Comparison of ENCODE assay signal across 8 cellular contexts in the genomic region with DNA sequence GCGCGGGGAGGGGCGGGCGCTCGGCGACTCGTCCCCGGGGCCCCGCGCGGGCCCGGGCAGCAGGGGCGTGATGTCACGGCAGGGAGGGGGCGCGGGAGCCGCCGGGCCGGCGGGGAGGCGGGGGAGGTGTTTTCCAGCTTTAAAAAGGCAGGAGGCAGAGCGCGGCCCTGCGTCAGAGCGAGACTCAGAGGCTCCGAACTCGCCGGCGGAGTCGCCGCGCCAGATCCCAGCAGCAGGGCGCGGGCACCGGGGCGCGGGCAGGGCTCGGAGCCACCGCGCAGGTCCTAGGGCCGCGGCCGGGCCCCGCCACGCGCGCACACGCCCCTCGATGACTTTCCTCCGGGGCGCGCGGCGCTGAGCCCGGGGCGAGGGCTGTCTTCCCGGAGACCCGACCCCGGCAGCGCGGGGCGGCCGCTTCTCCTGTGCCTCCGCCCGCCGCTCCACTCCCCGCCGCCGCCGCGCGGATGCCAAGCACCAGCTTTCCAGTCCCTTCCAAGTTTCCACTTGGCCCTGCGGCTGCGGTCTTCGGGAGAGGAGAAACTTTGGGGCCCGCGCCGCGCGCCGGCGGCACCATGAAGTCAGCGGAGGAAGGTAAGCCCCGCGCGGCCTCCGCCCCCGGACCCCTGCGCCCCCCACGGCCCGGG. TPM values are rescaled to one million over a fixed set of nuclear protein-coding genes. Genes with fewer than 3 reads are reported as not detected.
A peak's percentile ranks its signal among the peaks of the same experiment; 100 is the strongest.
DNase-seq lines count a peak whose midpoint lies in the region; ATAC-seq and TF ChIP-seq lines count a peak whose summit lies in the region.

NFATC1 (plus strand) TSS at position 170 of the 644 bp plus-strand sequence; CDS start at position 465, 295 bp downstream.

- H3K4me1 ChIP-seq in ACC112 (ENCODE audit: control insufficient read depth, insufficient read depth, low read length, unreplicated experiment) = peaks cover 8% of the 10 kb centered on the region
- H3K4me1 ChIP-seq in neuronal stem cell (ENCODE audit: control insufficient read depth in 2 of 2, insufficient read depth in 1 of 2, low read depth in 1 of 2, low read length in 2 of 2) = peaks cover 4 to 7% of the 10 kb centered on the region in 2 donors
- peaks cover 20 to 32% of the 10 kb centered on the region in 2 donors for H3K4me1 ChIP-seq in thoracic aorta (ENCODE audit: control insufficient read depth in 1 of 2, low read depth in 2 of 2)

- no peaks in the 10 kb centered on the region for H3K36me3 ChIP-seq in ACC112 (ENCODE audit: insufficient read depth, low read length)
- no peaks in the 10 kb centered on the region for H3K36me3 ChIP-seq in neuronal stem cell (replicated peaks in 1 of 2; ENCODE audit: control insufficient read depth in 2 of 2, insufficient read depth in 2 of 2, low read length in 2 of 2)
- H3K36me3 ChIP-seq in thoracic aorta = no peaks in the 10 kb centered on the region

- no peaks in the 10 kb centered on the region for H3K79me2 ChIP-seq in ACC112 (ENCODE audit: control insufficient read depth, insufficient read depth, low read length, unreplicated experiment)

- no peak within 1 kb of the TSS for H2AK5ac ChIP-seq in neuronal stem cell (ENCODE audit: low read depth, low read length)

- H3K4me3 ChIP-seq in ACC112 (ENCODE audit: low read depth, low read length) (peak within 1 kb of the TSS; percentile 80), fibroblast of the aortic adventitia (ENCODE audit: low read depth, low read length) (peak within 1 kb of the TSS; percentile 60), neuronal stem cell (ENCODE audit: low read length in 2 of 2) (peak within 1 kb of the TSS; percentile 22 to 80), thoracic aorta (peak within 1 kb of the TSS; percentile 82)

- H2BK15ac ChIP-seq in neuronal stem cell (ENCODE audit: low read length) = peak within 1 kb of the TSS; percentile 67

- peak within 1 kb of the TSS; percentile 31 for H3K14ac ChIP-seq in neuronal stem cell (ENCODE audit: low read length)

- H2BK12ac ChIP-seq in neuronal stem cell (ENCODE audit: low read length) = no peak within 1 kb of the TSS

- H3K79me1 ChIP-seq in neuronal stem cell (ENCODE audit: low read depth, low read length) = no peaks in the 10 kb centered on the region

- peak within 1 kb of the TSS; percentile 85 for H3K23ac ChIP-seq in neuronal stem cell (ENCODE audit: low read depth, low read length, poor library complexity)

- H4K8ac ChIP-seq in neuronal stem cell (ENCODE audit: low read depth, low read length) = peak within 1 kb of the TSS; percentile 17

- ATAC-seq in GM19328 (IDR thresholded peaks at IDR 0.05; ENCODE audit: unreplicated experiment) (peak; percentile 1), thoracic aorta (ENCODE audit: insufficient number of reproducible peaks, low FRiP score, low read depth) (peak; percentile 11), GM21447 (IDR thresholded peaks at IDR 0.05; ENCODE audit: unreplicated experiment) (no peak)

- no peak within 1 kb of the TSS for H2BK5ac ChIP-seq in neuronal stem cell (ENCODE audit: low read length)

- H3K4ac ChIP-seq in neuronal stem cell (ENCODE audit: low read length) = no peak within 1 kb of the TSS

- H3K18ac ChIP-seq in neuronal stem cell (ENCODE audit: low read length) = peak within 1 kb of the TSS; percentile 95

- no peaks in the 10 kb centered on the region for H3K9me3 ChIP-seq in neuronal stem cell (replicated peaks in 1 of 2; ENCODE audit: control insufficient read depth in 2 of 2, insufficient read depth in 1 of 2, low read depth in 1 of 2, low read length in 2 of 2)
- no peaks in the 10 kb centered on the region for H3K9me3 ChIP-seq in thoracic aorta

- H3K27ac ChIP-seq in ACC112 (ENCODE audit: low read depth, low read length) (no peak within 1 kb of the TSS; the same call in 1 of the 2 replicates), neuronal stem cell (replicated peaks; ENCODE audit: low read length) (no peak within 1 kb of the TSS), thoracic aorta (peak within 1 kb of the TSS; percentile 95 to 98)

- H3K9ac ChIP-seq in neuronal stem cell (ENCODE audit: low read depth, low read length, poor library complexity) = peak within 1 kb of the TSS; percentile 60

- H3K4me2 ChIP-seq in neuronal stem cell (ENCODE audit: insufficient read depth, low read length, poor library complexity, severe bottlenecking) = peak within 1 kb of the TSS; percentile 69

- no CpG with 5 or more reads among the region's 91 CpGs for WGBS in neuronal stem cell (ENCODE audit: extremely low coverage in 2 of 2, insufficient read length in 2 of 2, insufficient replicate concordance in 1 of 2), 2 donors

- TF ChIP-seq CTCF in fibroblast of the aortic adventitia (IDR thresholded peaks at IDR 0.05; ENCODE audit: insufficient read depth, low read length) (no peak), thoracic aorta (IDR thresholded peaks at IDR 0.05) (no peak)

- no peak within 1 kb of the TSS for H2BK120ac ChIP-seq in neuronal stem cell (ENCODE audit: low read depth, low read length)

- no peak within 1 kb of the TSS for H4K91ac ChIP-seq in neuronal stem cell (ENCODE audit: low read depth, low read length, poor library complexity)

- H2AFZ ChIP-seq in ACC112 (ENCODE audit: low read length, unreplicated experiment) = peak within 1 kb of the TSS; percentile 78
- H2AFZ ChIP-seq in neuronal stem cell (ENCODE audit: low read length) = peak within 1 kb of the TSS; percentile 87

- DNase-seq in NOMO-1 treated with DMSO at 0.1 percent for 48 hours (lab: John Stamatoyannopoulos, UW; ENCODE audit: unreplicated experiment) (peak; percentile 52), activated T-helper 1 cell treated with Interleukin-2 at 50 U/mL for 16 hours (ENCODE audit: low read depth) (peak; percentile 51), fibroblast of the aortic adventitia (ENCODE audit: low read depth) (peak; percentile 63), neuronal stem cell (ENCODE audit: low spot score) (peak; percentile 65), thoracic aorta (ENCODE audit: low spot score) (peak; percentile 68)

- H3K27me3 ChIP-seq in ACC112 (ENCODE audit: insufficient read depth, low read length) (peaks cover 23% of the 10 kb centered on the region), neuronal stem cell (ENCODE audit: control insufficient read depth in 3 of 3, insufficient read depth in 3 of 3, low read depth in 1 of 3, low read length in 3 of 3) (peaks cover 55 to 76% (median 71%) of the 10 kb centered on the region in 3 experiments), thoracic aorta (replicated peaks; ENCODE audit: insufficient read depth) (no peaks in the 10 kb centered on the region)

RNA-seq across cellular contexts. Expression of gene NFATC1, which starts in this region (rescaled TPM):
- total RNA-seq in fibroblast of the aortic adventitia (ENCODE audit: low replicate concordance) = 2.0 and 3.0 TPM in 2 replicates
- 4.7 TPM for polyA plus RNA-seq in neuronal stem cell (2013, experiment 1 of 2)
- 5.2 TPM for polyA plus RNA-seq in neuronal stem cell (2013, experiment 2 of 2)
- total RNA-seq in thoracic aorta = 10 to 100 TPM; 27.6 to 40.8 TPM

Comparison
In these comparisons a context has a peak if more than half of its experiments do, and no peak if none do; other contexts are left out.
1. H3K27ac ChIP-seq: peak in thoracic aorta (2 of 2); none in ACC112 (single experiment) and neuronal stem cell (single experiment).
2. Peak in every context shown above with its lines, with median percentiles within 50 percentile points of each other: H3K4me3 ChIP-seq and DNase-seq.